ENCODE assay signal across 38 cellular contexts in the genomic region with DNA sequence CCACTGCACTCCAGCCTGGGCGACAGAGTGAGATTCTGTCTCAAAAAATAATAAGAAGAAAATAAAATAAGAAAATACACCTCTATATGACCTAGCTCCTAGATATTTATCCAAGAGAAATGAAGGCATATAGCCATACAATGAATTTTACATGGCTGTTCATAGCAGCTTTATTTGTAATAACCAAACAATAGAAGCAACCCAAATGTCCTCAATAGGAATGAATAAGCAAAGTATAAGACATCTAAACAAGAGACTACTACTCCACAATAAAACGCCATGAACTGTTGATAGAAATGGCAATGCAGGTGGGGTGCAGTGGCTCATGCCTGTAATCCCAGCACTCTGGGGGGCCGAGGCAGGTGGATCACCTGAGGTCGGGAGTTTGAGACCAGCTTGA. TPM values are rescaled to one million over a fixed set of nuclear protein-coding genes. Genes with fewer than 3 reads are reported as not detected.
"Had no signal": no experiment of that assay in that cellular context is flagged by ENCODE, and none has a peak within 500 bp of the region (broad histone marks: within the 10 kb centered on the region; RNA-seq: fewer than 3 reads in every experiment).

No MANE protein-coding gene starts in this region.

- H3K4me3 ChIP-seq: MG63 had no signal

- H3K36me3 ChIP-seq: MG63 had no signal

- H3K4me2 ChIP-seq: KMS-11 had no signal

- H3K9ac ChIP-seq: KMS-11 had no signal

- H3K27ac ChIP-seq: KMS-11 had no signal

- DNase-seq: Karpas-422, Kasumi-1, KBM-7, KG1, MG63, MM.1S, MV-4-11, NCI-H1048, NCI-H1092, NCI-H1092 treated with DMSO at 0.1 percent for 48 hours, NCI-H1105, NCI-H1105 treated with DMSO at 0.1 percent for 48 hours, NCI-H1417, NCI-H1417 treated with DMSO at 0.1 percent for 48 hours, NCI-H1436, NCI-H1436 treated with DMSO at 0.1 percent for 48 hours, NCI-H146, NCI-H1694, NCI-H1694 treated with DMSO at 0.1 percent for 48 hours, NCI-H187, NCI-H187 treated with DMSO at 0.1 percent for 48 hours, NCI-H1930, NCI-H2029, NCI-H2029 treated with DMSO at 0.1 percent for 48 hours, NCI-H2081, NCI-H2081 treated with DMSO at 0.1 percent for 48 hours, NCI-H2107, NCI-H2171, NCI-H2171 treated with DMSO at 0.1 percent for 48 hours, NCI-H2227 treated with DMSO at 0.1 percent for 48 hours, NCI-H226, NCI-H345, NCI-H446, NCI-H446 treated with DMSO at 0.1 percent for 48 hours had no signal

- H3K9me3 ChIP-seq: MG63 had no signal

- H3K27me3 ChIP-seq: MG63 had no signal

RNA-seq across cellular contexts. Expression of a gene that starts 31.2 kb away (rescaled TPM):
- total RNA-seq: LHCN-M2, M059J, MCF 10A had no signal
